8 cellular contexts compared by ENCODE assay signal in the genomic region with DNA sequence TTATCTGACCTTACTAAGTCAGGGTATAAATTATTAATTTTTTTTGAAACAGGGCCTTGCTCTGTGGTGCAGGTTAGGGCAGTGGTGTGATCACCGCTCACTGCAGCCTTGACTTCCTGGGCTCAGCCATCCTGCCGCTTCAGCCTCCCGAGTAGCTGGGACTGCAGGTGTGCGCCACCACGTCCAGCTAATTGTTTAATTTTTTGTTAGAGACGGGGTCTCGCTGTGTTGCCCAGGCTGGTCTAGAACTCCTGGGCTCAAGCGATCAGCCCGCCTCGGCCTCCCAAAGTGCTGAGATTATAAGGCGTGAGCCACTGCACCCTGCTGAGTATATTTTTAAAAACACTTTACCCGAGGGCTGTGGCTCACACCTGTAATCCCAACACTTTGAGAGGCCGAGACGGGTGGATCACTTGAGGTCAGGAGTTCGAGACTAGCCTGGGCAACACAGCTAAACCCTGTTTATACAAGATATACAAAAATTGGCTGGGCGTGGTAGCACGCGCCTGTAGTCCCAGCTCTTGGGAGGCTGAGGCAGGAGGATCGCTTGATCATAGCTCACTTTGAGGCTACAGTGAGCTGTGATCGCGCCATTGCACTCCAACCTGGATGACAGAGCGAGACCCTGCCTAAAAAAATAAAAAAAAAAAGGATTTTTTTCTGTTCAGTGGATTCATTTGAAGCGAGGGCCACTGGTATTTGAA. TPM values are rescaled to one million over a fixed set of nuclear protein-coding genes. Genes with fewer than 3 reads are reported as not detected.
DNase-seq lines count a peak whose midpoint lies in the region; ATAC-seq, FAIRE-seq and TF ChIP-seq lines count a peak whose summit lies in the region.

No MANE protein-coding gene starts in this region.

- peak overlapping the region; percentile 85 for H2AFZ ChIP-seq in IMR-90 (replicated peaks; ENCODE audit: low read length, poor library complexity)

- no peaks in the 10 kb centered on the region for H3K36me3 Mint-ChIP-seq in natural killer cell

- BruUV-seq in IMR-90 (replicated peaks; lab: Mats Ljungman, UMichigan) = no TSS peak

- H3K36me3 ChIP-seq in IMR-90 (ENCODE audit: control insufficient read depth, insufficient read depth, low read length) (peaks cover 2% of the 10 kb centered on the region), bronchial epithelial cell (ENCODE audit: control insufficient read depth, insufficient read depth, low read length) (no peaks in the 10 kb centered on the region)

- H2AK9ac ChIP-seq in IMR-90 (replicated peaks; ENCODE audit: low read depth, low read length, poor library complexity) = no peak overlapping the region

- intact Hi-C loops in IMR-90 (cut with micrococcal nuclease) (no loop called here), natural killer cell (cut with micrococcal nuclease) (loop anchor here (1.0 kb wide), 2 partner anchors 36 to 62 kb away; a partner anchor contains a TSS)

- H3K9me3 Mint-ChIP-seq in natural killer cell = no peaks in the 10 kb centered on the region

- H4K20me1 ChIP-seq in IMR-90 (ENCODE audit: insufficient read depth, low read length) = peaks cover 9% of the 10 kb centered on the region; the same call in 1 of the 2 replicates

- peak overlapping the region; percentile 70; the same call in 1 of the 2 replicates for H2BK120ac ChIP-seq in IMR-90 (ENCODE audit: low read depth, low read length)

- H3K14ac ChIP-seq in IMR-90 (replicated peaks; ENCODE audit: low read depth, low read length) = no peak overlapping the region; the same call in 1 of the 2 replicates

- H3K9ac ChIP-seq in IMR-90 (ENCODE audit: low read depth, low read length) = peak overlapping the region; percentile 12; the same call in 1 of the 2 replicates

- H4K5ac ChIP-seq in IMR-90 (ENCODE audit: low read depth, low read length) = peak overlapping the region; percentile 53; the same call in 1 of the 2 replicates

- no peak overlapping the region for H3K18ac ChIP-seq in IMR-90 (ENCODE audit: low read depth, low read length)

- H2BK20ac ChIP-seq in IMR-90 (ENCODE audit: low read depth, low read length) = no peak overlapping the region

- H2AK5ac ChIP-seq in IMR-90 (ENCODE audit: low read depth, low read length) = no peak overlapping the region

- 71% methylated on average over 17 of the region's 23 CpGs for WGBS in A549 (ENCODE audit: missing lambda C conversion rate)
- WGBS in IMR-90 (ENCODE audit: extremely low coverage in 2 of 2, insufficient read length in 1 of 2), 2 experiments = 93% methylated on average over 11 of the region's 23 CpGs; no CpG with 5 or more reads in 1 of the 2 experiments

- CTCF ChIA-PET in A549 (lab: Yijun Ruan, JAX) (interaction anchor here (0.6 to 3.0 kb wide), 7 partner anchors 10 to 56 kb away, joined by 3 to 12 read pairs (median 5); no protein-coding TSS in a partner anchor), IMR-90 (lab: Yijun Ruan, JAX) (interaction anchor here (0.7 kb wide), 1 partner anchor 11 kb away, joined by 8 read pairs; no protein-coding TSS in a partner anchor)

- peak overlapping the region; percentile 43 to 96; a peak in 2 of 4 replicates for H4K8ac ChIP-seq in IMR-90 (ENCODE audit: low read depth in 2 of 2, low read length in 2 of 2)

- peaks cover 17 to 36% of the 10 kb centered on the region in 2 donors for H3K4me1 Mint-ChIP-seq in natural killer cell

- POLR2A ChIA-PET in A549 (lab: Yijun Ruan, JAX) = interaction anchor here (0.6 to 1.6 kb wide), 6 partner anchors 8 to 1527 kb away, joined by 3 to 14 read pairs (median 5); a partner anchor contains a TSS
- POLR2A ChIA-PET in IMR-90 (lab: Charles Lee; ENCODE audit: unreplicated experiment) = interaction anchor here (0.7 kb wide), 2 partner anchors 18 to 42 kb away, joined by 3 to 13 read pairs; no protein-coding TSS in a partner anchor

- TF ChIP-seq POLR2A in A549 (IDR thresholded peaks at IDR 0.05; ENCODE audit: low read length) = no peak
- no peak for TF ChIP-seq POLR2A in IMR-90 (IDR thresholded peaks at IDR 0.05; ENCODE audit: low read depth, low read length)

- no peak overlapping the region for H2BK5ac ChIP-seq in IMR-90 (ENCODE audit: low read depth, low read length, poor library complexity, severe bottlenecking)

- no peak overlapping the region for H3K56ac ChIP-seq in IMR-90 (ENCODE audit: extremely low read depth, insufficient read depth, low read length)

- ATAC-seq in A549 (no peak; a peak in 1 of 6 replicates), IMR-90 (ENCODE audit: low read depth) (no peak), natural killer cell (no peak), GM21723 (IDR thresholded peaks at IDR 0.05; ENCODE audit: unreplicated experiment) (no peak), GM21825 (IDR thresholded peaks at IDR 0.05; ENCODE audit: unreplicated experiment) (no peak)

- peak overlapping the region; percentile 65 for H3K4me2 ChIP-seq in A549
- H3K4me2 ChIP-seq in IMR-90 (ENCODE audit: low read depth, low read length) = 0 out of 2 replicates have a peak overlapping the region, but pooled peaks have one; percentile 4

- H3K4me1 ChIP-seq in A549 (peaks cover 9% of the 10 kb centered on the region), IMR-90 (ENCODE audit: control insufficient read depth, insufficient read depth, low read length) (no peaks in the 10 kb centered on the region)

- peak overlapping the region; percentile 49; the same call in 1 of the 2 replicates for H4K91ac ChIP-seq in IMR-90 (ENCODE audit: insufficient read depth, low read depth, low read length)

- no peak overlapping the region for H3K23ac ChIP-seq in IMR-90 (ENCODE audit: low read depth, low read length)

- H3K4me3 Mint-ChIP-seq in natural killer cell = no peak overlapping the region

- H3K27ac ChIP-seq in A549 (peak overlapping the region; percentile 68 to 93), IMR-90 (ENCODE audit: insufficient read depth, low read length) (peak overlapping the region; percentile 25; the same call in 1 of the 2 replicates)

- no peaks in the 10 kb centered on the region for H3K27me3 ChIP-seq in IMR-90 (ENCODE audit: control insufficient read depth, insufficient read depth, low read length)
- no peaks in the 10 kb centered on the region for H3K27me3 ChIP-seq in bronchial epithelial cell (ENCODE audit: control insufficient read depth, insufficient read depth, low read length)

- TF ChIP-seq RAD21 in A549 (conservative IDR thresholded peaks at IDR 0.05 in 1 of 2, IDR thresholded peaks at IDR 0.05 in 1 of 2) = no peak
- no peak for TF ChIP-seq RAD21 in IMR-90 (IDR thresholded peaks at IDR 0.05; ENCODE audit: low read length)

- H3K9me1 ChIP-seq in IMR-90 (ENCODE audit: insufficient read depth, low read length) = peaks cover 5% of the 10 kb centered on the region; the same call in 1 of the 2 replicates

- no peak for DNase-seq in A549 (ENCODE audit: low read depth in 1 of 2, low spot score in 1 of 2)
- DNase-seq in IMR-90 = no peak
- DNase-seq in bronchial epithelial cell (ENCODE audit: low read depth) = no peak
- DNase-seq in natural killer cell = no peak
- DNase-seq in COLO829 (ENCODE audit: low spot score) = no peak
- DNase-seq in NCI-H524 treated with DMSO at 0.1 percent for 48 hours (lab: John Stamatoyannopoulos, UW) = no peak

- dilution Hi-C loops in IMR-90 (cut with HindIII; ENCODE audit: low sequenced_read_pairs, unreplicated experiment) = no loop called here

- TF ChIP-seq CTCF in A549 (IDR thresholded peaks at IDR 0.05) (no peak), IMR-90 (conservative IDR thresholded peaks at IDR 0.05; ENCODE audit: low read depth, low read length) (no peak), bronchial epithelial cell (IDR thresholded peaks at IDR 0.05; ENCODE audit: insufficient read depth, low read length, severe bottlenecking) (no peak), natural killer cell (IDR thresholded peaks at IDR 0.05) (no peak)

- TF ChIP-seq EP300 in A549 (IDR thresholded peaks at IDR 0.05) = no peak

- FAIRE-seq in A549 (lab: Jason Lieb, UNC) (no peak), bronchial epithelial cell (lab: Jason Lieb, UNC) (no peak)

- H3K27ac Mint-ChIP-seq in natural killer cell = peak overlapping the region; percentile 77 to 94

- peaks cover 7 to 14% of the 10 kb centered on the region in 2 experiments; a peak in 3 of 4 replicates for H3K79me1 ChIP-seq in IMR-90 (ENCODE audit: low read depth in 1 of 2, low read length in 2 of 2)

- H3K4me3 ChIP-seq in A549 = peak overlapping the region; percentile 18; the same call in 2 of the 3 replicates
- H3K4me3 ChIP-seq in IMR-90 (ENCODE audit: insufficient read depth, low read depth, low read length) = peak overlapping the region; percentile 89
- H3K4me3 ChIP-seq in bronchial epithelial cell (ENCODE audit: low read depth, low read length) = peak overlapping the region; percentile 63

- in situ Hi-C loops in IMR-90 (cut with MboI; ENCODE audit: low sequenced_read_pairs) = no loop called here

- H3K4ac ChIP-seq in IMR-90 (ENCODE audit: low read depth, low read length) = peak overlapping the region; percentile 75

- H3K9me3 ChIP-seq in A549 (no peaks in the 10 kb centered on the region), IMR-90 (ENCODE audit: control insufficient read depth, insufficient read depth, low read length) (no peaks in the 10 kb centered on the region)

- H2BK15ac ChIP-seq in IMR-90 (ENCODE audit: low read depth, low read length) = peak overlapping the region; percentile 27; the same call in 1 of the 3 replicates

- no peaks in the 10 kb centered on the region for H3K27me3 Mint-ChIP-seq in natural killer cell (ENCODE audit: low read depth in 2 of 2)

RNA-seq across cellular contexts. Expression of a gene that starts 0.7 kb away (rescaled TPM):
- 8.6 and 10.8 TPM in 2 replicates for polyA plus RNA-seq in A549 (2011; rRNA removed)
- polyA plus RNA-seq in A549 (2012; cell fraction: cytosol; rRNA removed) = 18.1 and 19.4 TPM in 2 replicates
- 28.9 and 29.3 TPM in 2 replicates for polyA plus RNA-seq in A549 (2012; cell fraction: nucleus; rRNA removed)
- 8.8 to 13.0 TPM (median 11.6 TPM) in 3 replicates for polyA plus RNA-seq in A549 (2017; fragmentation: RNase III; extraction: RNeasy Plus Mini Kit Qiagen cat#74134 plus additional on column Dnase treatment)
- polyA minus RNA-seq in A549 (2011; rRNA and poly(A)+ RNA removed) = 14.6 and 21.8 TPM in 2 replicates
- total RNA-seq in IMR-90 (2012; rRNA removed) = 8.3 and 11.3 TPM in 2 replicates
- polyA plus RNA-seq in IMR-90 (2012; rRNA removed) = 15.9 and 18.2 TPM in 2 replicates
- polyA plus RNA-seq in IMR-90 (2012; cell fraction: cytosol; rRNA removed) = 18.8 and 23.9 TPM in 2 replicates
- 17.2 and 33.1 TPM in 2 replicates for polyA plus RNA-seq in IMR-90 (2012; cell fraction: nucleus; rRNA removed; ENCODE audit: low replicate concordance)
- 3.8 and 3.9 TPM in 2 replicates for total RNA-seq in bronchial epithelial cell
- 10 to 100 TPM; 34.9 to 41.8 (median 36.1) TPM for total RNA-seq in natural killer cell

RNA-seq across cellular contexts. Expression of a gene that starts 17.2 kb away (rescaled TPM):
- 82.9 and 90.8 TPM in 2 replicates for polyA plus RNA-seq in A549 (2011; rRNA removed)
- 159 and 179 TPM in 2 replicates for polyA plus RNA-seq in A549 (2012; cell fraction: cytosol; rRNA removed)
- 211 and 234 TPM in 2 replicates for polyA plus RNA-seq in A549 (2012; cell fraction: nucleus; rRNA removed)
- polyA plus RNA-seq in A549 (2017; fragmentation: RNase III; extraction: RNeasy Plus Mini Kit Qiagen cat#74134 plus additional on column Dnase treatment) = 114 to 159 TPM (median 142 TPM) in 3 replicates
- polyA minus RNA-seq in A549 (2011; rRNA and poly(A)+ RNA removed) = 179 and 201 TPM in 2 replicates
- 66.7 and 78.9 TPM in 2 replicates for total RNA-seq in IMR-90 (2012; rRNA removed)
- 39.4 and 43.2 TPM in 2 replicates for polyA plus RNA-seq in IMR-90 (2012; rRNA removed)
- 41.8 and 48.6 TPM in 2 replicates for polyA plus RNA-seq in IMR-90 (2012; cell fraction: cytosol; rRNA removed)
- polyA plus RNA-seq in IMR-90 (2012; cell fraction: nucleus; rRNA removed; ENCODE audit: low replicate concordance) = 24.3 and 62.6 TPM in 2 replicates
- 122 and 244 TPM in 2 replicates for total RNA-seq in bronchial epithelial cell
- 100 to 1,000 TPM in 1 of 3 donors, 10 to 100 TPM in 2; 91.6 to 115 (median 97.6) TPM for total RNA-seq in natural killer cell

RNA-seq across cellular contexts. Expression of a gene that starts 30.0 kb away (rescaled TPM):
- 9.4 and 13.3 TPM in 2 replicates for polyA plus RNA-seq in A549 (2011; rRNA removed)
- 12.7 and 17.2 TPM in 2 replicates for polyA plus RNA-seq in A549 (2012; cell fraction: cytosol; rRNA removed)
- polyA plus RNA-seq in A549 (2012; cell fraction: nucleus; rRNA removed) = 27.6 and 28.6 TPM in 2 replicates
- polyA plus RNA-seq in A549 (2017; fragmentation: RNase III; extraction: RNeasy Plus Mini Kit Qiagen cat#74134 plus additional on column Dnase treatment) = 15.1 to 18.6 TPM (median 16.8 TPM) in 3 replicates
- 13.5 and 16.4 TPM in 2 replicates for polyA minus RNA-seq in A549 (2011; rRNA and poly(A)+ RNA removed)
- total RNA-seq in IMR-90 (2012; rRNA removed) = 3.3 and 4.1 TPM in 2 replicates
- polyA plus RNA-seq in IMR-90 (2012; rRNA removed) = 10.1 and 11.6 TPM in 2 replicates
- polyA plus RNA-seq in IMR-90 (2012; cell fraction: cytosol; rRNA removed) = 16.1 and 17.2 TPM in 2 replicates
- polyA plus RNA-seq in IMR-90 (2012; cell fraction: nucleus; rRNA removed; ENCODE audit: low replicate concordance) = 12.9 and 36.2 TPM in 2 replicates
- total RNA-seq in bronchial epithelial cell = 33.4 and 46.2 TPM in 2 replicates
- 10 to 100 TPM; 29.6 to 33.1 (median 31.1) TPM for total RNA-seq in natural killer cell

RNA-seq across cellular contexts. Expression of a gene that starts 35.5 kb away (rescaled TPM):
- polyA plus RNA-seq in A549 (2011; rRNA removed) (214 and 337 TPM in 2 replicates), A549 (2017; fragmentation: RNase III; extraction: RNeasy Plus Mini Kit Qiagen cat#74134 plus additional on column Dnase treatment) (345 to 446 TPM (median 353 TPM) in 3 replicates), IMR-90 (2012; rRNA removed) (217 and 243 TPM in 2 replicates)
- 186 and 205 TPM in 2 replicates for polyA plus RNA-seq in A549 (2012; cell fraction: cytosol; rRNA removed)
- 145 and 200 TPM in 2 replicates for polyA plus RNA-seq in A549 (2012; cell fraction: nucleus; rRNA removed)
- 260 and 279 TPM in 2 replicates for polyA minus RNA-seq in A549 (2011; rRNA and poly(A)+ RNA removed)
- total RNA-seq in IMR-90 (2012; rRNA removed) (341 and 386 TPM in 2 replicates), bronchial epithelial cell (163 and 177 TPM in 2 replicates), natural killer cell (100 to 1,000 TPM; 356 to 419 (median 366) TPM)
- polyA plus RNA-seq in IMR-90 (2012; cell fraction: cytosol; rRNA removed) = 68.0 and 80.3 TPM in 2 replicates
- polyA plus RNA-seq in IMR-90 (2012; cell fraction: nucleus; rRNA removed; ENCODE audit: low replicate concordance) = 122 and 242 TPM in 2 replicates

RNA-seq across cellular contexts. Expression of a gene that starts 58.5 kb away (rescaled TPM):
- polyA plus RNA-seq in A549 (2011; rRNA removed) (32.4 and 47.4 TPM in 2 replicates), A549 (2017; fragmentation: RNase III; extraction: RNeasy Plus Mini Kit Qiagen cat#74134 plus additional on column Dnase treatment) (47.1 to 57.3 TPM (median 51.9 TPM) in 3 replicates), IMR-90 (2012; rRNA removed) (151 and 153 TPM in 2 replicates)
- polyA plus RNA-seq in A549 (2012; cell fraction: cytosol; rRNA removed) = 159 and 194 TPM in 2 replicates
- polyA plus RNA-seq in A549 (2012; cell fraction: nucleus; rRNA removed) = 477 and 479 TPM in 2 replicates
- polyA minus RNA-seq in A549 (2011; rRNA and poly(A)+ RNA removed) = 34.6 and 58.3 TPM in 2 replicates
- total RNA-seq in IMR-90 (2012; rRNA removed) (60.8 and 62.7 TPM in 2 replicates), bronchial epithelial cell (121 and 164 TPM in 2 replicates), natural killer cell (10 to 100 TPM; 52.5 to 62.9 (median 60.2) TPM)
- 51.4 and 124 TPM in 2 replicates for polyA plus RNA-seq in IMR-90 (2012; cell fraction: cytosol; rRNA removed)
- 177 and 490 TPM in 2 replicates for polyA plus RNA-seq in IMR-90 (2012; cell fraction: nucleus; rRNA removed; ENCODE audit: low replicate concordance)

Comparison
In these comparisons a context has a peak if more than half of its experiments do, and no peak if none do; other contexts are left out.
1. H3K4me3 ChIP-seq: peak in every context shown above with its lines; median percentile 89 in IMR-90; 63 in bronchial epithelial cell; 18 in A549.